Comparison of ENCODE assay signal across 24 cellular contexts in the genomic region with DNA sequence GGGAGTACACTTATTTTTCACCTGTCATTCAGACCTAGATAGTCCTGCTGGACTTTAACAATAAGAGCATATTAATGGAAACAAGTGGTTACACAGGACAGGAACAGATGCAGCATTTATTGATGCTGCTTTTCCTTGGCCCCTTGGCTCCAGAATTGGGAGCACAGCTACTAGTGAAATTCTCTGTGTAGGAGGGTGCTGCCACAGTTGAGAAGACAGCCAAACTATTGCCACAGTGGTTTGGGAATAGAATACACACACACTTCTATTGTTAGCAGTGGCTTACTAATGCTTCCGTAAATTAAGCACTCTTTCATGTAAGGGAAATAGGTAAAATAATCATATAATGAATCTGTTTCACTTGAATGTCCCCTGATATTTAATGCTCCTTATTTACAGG.
"Had no signal": no experiment of that assay in that cellular context is flagged by ENCODE, and none has a peak within 500 bp of the region (broad histone marks: within the 10 kb centered on the region; RNA-seq: fewer than 3 reads in every experiment).

No MANE protein-coding gene starts in this region.

- H3K36me3 ChIP-seq: adrenal gland had no signal

- H3K4me3 ChIP-seq: adrenal gland, body of pancreas, esophagus muscularis mucosa had no signal

- DNase-seq: activated CD4-positive, alpha-beta memory T cell treated with anti-CD3 and anti-CD28 coated beads for 36 hours; activated CD4-positive, alpha-beta T cell treated with anti-CD3 and anti-CD28 coated beads for 36 hours; activated CD4-positive, alpha-beta T cell treated with anti-CD3 and anti-CD28 coated beads, Interleukin-2, amount 10 ng/mL, durations not matched to agents 24 days and 14 days; activated CD4-positive, CD25-positive, alpha-beta regulatory T cell; activated CD4-positive, CD25-positive, alpha-beta regulatory T cell treated with anti-CD3 and anti-CD28 coated beads, Interleukin-2, amount 50 U/mL, for 72 hours; activated CD8-positive, alpha-beta memory T cell treated with anti-CD3 and anti-CD28 coated beads, Interleukin-2, amount 10 ng/mL, durations not matched to agents 7 days and 5 days; activated CD8-positive, alpha-beta memory T cell treated with anti-CD3 and anti-CD28 coated beads, Interleukin-2, amount 50 U/mL, for 4 hours; activated CD8-positive, alpha-beta T cell treated with anti-CD3 and anti-CD28 coated beads, Interleukin-2, amount 10 ng/mL, durations not matched to agents 7 days and 5 days; activated effector memory CD4-positive, alpha-beta T cell treated with anti-CD3 and anti-CD28 coated beads, Interleukin-2, amount 50 U/mL, for 16 hours; activated naive CD4-positive, alpha-beta T cell treated with anti-CD3 and anti-CD28 coated beads for 36 hours; activated naive CD8-positive, alpha-beta T cell treated with anti-CD3 and anti-CD28 coated beads for 36 hours; activated naive CD8-positive, alpha-beta T cell treated with anti-CD3 and anti-CD28 coated beads, Interleukin-2, amount 50 U/mL, for 24 hours; activated T-cell treated with anti-CD3 and anti-CD28 coated beads, Interleukin-2, amount 50 U/mL, for 1 hour; activated T-cell treated with anti-CD3 and anti-CD28 coated beads, Interleukin-2, amount 50 U/mL, for 48 hours; adrenal gland; aorta; body of pancreas; cortex of kidney; dermis blood vessel endothelial cell; effector CD4-positive, alpha-beta T cell; effector memory CD8-positive, alpha-beta T cell; erythroblast; T-helper 2 cell had no signal

- H3K4me1 ChIP-seq: adrenal gland, body of pancreas had no signal

- H3K27ac ChIP-seq: adrenal gland, body of pancreas, esophagus muscularis mucosa had no signal

- H3K9me3 ChIP-seq: adrenal gland, body of pancreas, esophagus muscularis mucosa had no signal

- ATAC-seq: activated CD4-positive, alpha-beta T cell treated with anti-CD3 and anti-CD28 coated beads for 36 hours; activated CD8-positive, alpha-beta memory T cell treated with anti-CD3 and anti-CD28 coated beads, Interleukin-2, amount 10 ng/mL, durations not matched to agents 7 days and 5 days; activated CD8-positive, alpha-beta T cell treated with anti-CD3 and anti-CD28 coated beads, Interleukin-2, amount 10 ng/mL, durations not matched to agents 7 days and 5 days; activated naive CD8-positive, alpha-beta T cell treated with anti-CD3 and anti-CD28 coated beads, Interleukin-2, amount 50 U/mL, for 24 hours; body of pancreas; effector memory CD8-positive, alpha-beta T cell had no signal

- H3K27me3 ChIP-seq: adrenal gland, body of pancreas, esophagus muscularis mucosa had no signal
